ENCODE assay signal across 8 cellular contexts in genomic region chr15:85690546-85691226, GRCh38.
DNase-seq lines count a peak whose midpoint lies in the region; ATAC-seq and TF ChIP-seq lines count a peak whose summit lies in the region.

No MANE protein-coding gene starts in this region.

- no peaks in the 10 kb centered on the region for H3K27me3 Mint-ChIP-seq in T-helper 1 cell treated with Interleukin-12 subunit alpha and Interleukin-12 subunit beta and Interleukin-4 antibody, amounts not matched to agents 30 μg/mL and 1 μg/mL, for 36 hours (ENCODE audit: low read depth)

- no peaks in the 10 kb centered on the region for H3K9me3 Mint-ChIP-seq in T-helper 1 cell treated with Interleukin-12 subunit alpha and Interleukin-12 subunit beta and Interleukin-4 antibody, amounts not matched to agents 30 μg/mL and 1 μg/mL, for 36 hours

- H3K4me1 Mint-ChIP-seq in T-helper 1 cell treated with Interleukin-12 subunit alpha and Interleukin-12 subunit beta and Interleukin-4 antibody, amounts not matched to agents 30 μg/mL and 1 μg/mL, for 36 hours (ENCODE audit: low read depth), result peaks cover 71% of the 10 kb centered on the region

- peak overlapping the region; percentile 99 for H3K27ac Mint-ChIP-seq in T-helper 1 cell treated with Interleukin-12 subunit alpha and Interleukin-12 subunit beta and Interleukin-4 antibody, amounts not matched to agents 30 μg/mL and 1 μg/mL, for 36 hours

- H3K4me3 Mint-ChIP-seq in T-helper 1 cell treated with Interleukin-12 subunit alpha and Interleukin-12 subunit beta and Interleukin-4 antibody, amounts not matched to agents 30 μg/mL and 1 μg/mL, for 36 hours, result peak overlapping the region; percentile 91

- peaks cover 4% of the 10 kb centered on the region for H3K36me3 ChIP-seq in hepatocyte (replicated peaks; ENCODE audit: insufficient read depth, low read depth)
- H3K36me3 ChIP-seq in thymus (ENCODE audit: control insufficient read depth, insufficient read depth), result peaks cover 17% of the 10 kb centered on the region
- peaks cover 47% of the 10 kb centered on the region for H3K36me3 ChIP-seq in SJCRH30

- in situ Hi-C loops in GM18951 (cut with MboI; ENCODE audit: low sequenced_read_pairs, unreplicated experiment), result no loop called here

- peaks cover 43% of the 10 kb centered on the region for H3K36me3 Mint-ChIP-seq in T-helper 1 cell treated with Interleukin-12 subunit alpha and Interleukin-12 subunit beta and Interleukin-4 antibody, amounts not matched to agents 30 μg/mL and 1 μg/mL, for 36 hours (ENCODE audit: low read depth)

- H3K9me3 ChIP-seq in hepatocyte (ENCODE audit: low read depth) (no peaks in the 10 kb centered on the region), thymus (ENCODE audit: control insufficient read depth) (no peaks in the 10 kb centered on the region), SJCRH30 (replicated peaks) (no peaks in the 10 kb centered on the region)

- no peak overlapping the region for H2AFZ ChIP-seq in hepatocyte

- H4K20me1 ChIP-seq in hepatocyte (ENCODE audit: insufficient read depth, poor library complexity, severe bottlenecking), result no peaks in the 10 kb centered on the region

- H3K4me3 ChIP-seq in hepatocyte (no peak overlapping the region), thymus (ENCODE audit: low read length) (peak overlapping the region; percentile 85), SJCRH30 (no peak overlapping the region)

- peaks cover 3% of the 10 kb centered on the region for H3K79me2 ChIP-seq in hepatocyte

- DNase-seq in hepatocyte (ENCODE audit: low spot score) (no peak), SJCRH30 (no peak), amniotic stem cell (lab: John Stamatoyannopoulos, UW) (no peak), EL (no peak)

- 91% methylated on average over 4 of the region's 4 CpGs for WGBS in hepatocyte (ENCODE audit: low lambda C conversion rate, missing lambda C conversion rate)
- 60% methylated on average over 4 of the region's 4 CpGs for WGBS in thymus

- peaks cover 6% of the 10 kb centered on the region for H3K4me1 ChIP-seq in hepatocyte (ENCODE audit: insufficient read depth)
- peaks cover 16% of the 10 kb centered on the region for H3K4me1 ChIP-seq in thymus (ENCODE audit: control insufficient read depth, insufficient read depth, low read length)
- H3K4me1 ChIP-seq in SJCRH30, result no peaks in the 10 kb centered on the region

- peak overlapping the region; percentile 73 for H3K4me2 ChIP-seq in hepatocyte

- no peaks in the 10 kb centered on the region for H3K27me3 ChIP-seq in hepatocyte
- no peaks in the 10 kb centered on the region for H3K27me3 ChIP-seq in thymus (ENCODE audit: control insufficient read depth, insufficient read depth)
- no peaks in the 10 kb centered on the region for H3K27me3 ChIP-seq in SJCRH30

- H3K9me2 ChIP-seq in hepatocyte (replicated peaks; ENCODE audit: insufficient read depth), result no peaks in the 10 kb centered on the region

- H3K27ac ChIP-seq in hepatocyte, result no peak overlapping the region
- H3K27ac ChIP-seq in thymus (ENCODE audit: low read depth), result peak overlapping the region; percentile 88
- H3K27ac ChIP-seq in SJCRH30, result no peak overlapping the region

- no peak for TF ChIP-seq CTCF in hepatocyte (IDR thresholded peaks at IDR 0.05; ENCODE audit: poor library complexity)

- peak; percentile 48 for TF ChIP-seq POLR2A in GM18951 (IDR thresholded peaks at IDR 0.05; ENCODE audit: extremely low read depth, insufficient read depth, insufficient read length)

- peak; percentile 55 for ATAC-seq in HG02884 (IDR thresholded peaks at IDR 0.05; ENCODE audit: unreplicated experiment)
